8 cellular contexts compared by ENCODE assay signal in the genomic region with DNA sequence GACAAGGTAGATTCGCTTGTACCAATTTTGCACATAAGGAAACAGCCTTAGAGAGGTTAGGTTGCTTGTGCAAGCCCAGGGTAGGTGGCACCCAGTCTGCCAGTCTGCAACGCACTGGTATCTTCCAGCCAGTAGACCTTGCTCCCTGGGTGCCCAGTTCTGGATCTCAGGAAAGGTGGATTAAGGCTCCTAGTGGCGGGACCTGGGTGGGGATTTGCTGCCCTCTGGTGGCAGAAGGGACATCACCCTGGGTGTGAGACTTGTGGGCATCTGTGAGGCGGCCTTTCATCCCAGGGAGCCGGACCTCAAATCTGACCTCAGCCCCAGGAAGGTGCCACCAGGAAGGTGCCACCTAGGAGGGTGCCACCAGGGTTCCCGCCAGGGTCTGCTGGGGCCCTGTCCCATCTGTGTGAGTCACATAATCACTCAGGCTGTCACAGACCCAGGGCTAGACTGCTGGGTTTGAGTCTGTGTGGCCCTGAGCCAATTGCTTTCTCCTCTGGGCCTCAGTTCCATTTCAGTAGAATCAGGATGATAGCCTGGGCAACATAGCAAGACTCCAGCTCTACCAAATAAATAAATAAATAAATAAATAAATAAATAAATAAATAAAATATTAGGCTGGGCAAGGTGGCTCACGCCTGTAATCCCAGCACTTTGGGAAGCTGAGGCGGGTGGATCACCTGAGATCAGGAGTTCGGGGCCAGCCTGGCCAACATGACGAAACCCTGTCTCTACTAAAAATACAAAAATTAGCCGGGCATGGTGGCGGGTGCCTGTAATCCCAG. TPM values are rescaled to one million over a fixed set of nuclear protein-coding genes. Genes with fewer than 3 reads are reported as not detected.
A peak's percentile ranks its signal among the peaks of the same experiment; 100 is the strongest.
DNase-seq lines count a peak whose midpoint lies in the region; ATAC-seq, FAIRE-seq and TF ChIP-seq lines count a peak whose summit lies in the region.

No MANE protein-coding gene starts in this region.

- TF ChIP-seq POLR2A in tibial nerve (IDR thresholded peaks at IDR 0.05): no peak

- TF ChIP-seq CTCF in LNCaP clone FGC (IDR thresholded peaks at IDR 0.05; ENCODE audit: control insufficient read depth, extremely low read depth, insufficient read depth) (peak; percentile 84), pancreas (IDR thresholded peaks at IDR 0.05) (peak; percentile 83 to 93 (median 87)), tibial nerve (IDR thresholded peaks at IDR 0.05) (peak; percentile 86 to 93 (median 91))

- H3K4me1 ChIP-seq in pancreas (no peaks in the 10 kb centered on the region), tibial nerve (peaks cover 0 to 8% (median 0%) of the 10 kb centered on the region in 4 donors)

- ATAC-seq in pancreas: peak; percentile 85 to 94 (median 94)
- no peak for ATAC-seq in GM18870 (IDR thresholded peaks at IDR 0.05; ENCODE audit: unreplicated experiment)

- in situ Hi-C loops in G401 (cut with HindIII; ENCODE audit: low sequenced_read_pairs): no loop called here

- TF ChIP-seq EP300 in tibial nerve (IDR thresholded peaks at IDR 0.05): no peak

- H3K4me3 ChIP-seq in LNCaP clone FGC (ENCODE audit: low read depth, low read length) (no peak overlapping the region), pancreas (no peak overlapping the region), tibial nerve (no peak overlapping the region)

- H3K36me3 ChIP-seq in pancreas (no peaks in the 10 kb centered on the region), tibial nerve (peaks cover 0 to 43% (median 0%) of the 10 kb centered on the region in 3 donors)

- H3K27me3 ChIP-seq in pancreas: no peaks in the 10 kb centered on the region
- H3K27me3 ChIP-seq in tibial nerve: no peaks in the 10 kb centered on the region

- FAIRE-seq in pancreas (lab: Jason Lieb, UNC): no peak

- H3K9me3 ChIP-seq in pancreas (no peaks in the 10 kb centered on the region), tibial nerve (no peaks in the 10 kb centered on the region)

- WGBS in pancreas, 2 donors: 52 to 59% methylated on average over 8 to 12 of the region's 12 CpGs
- 87 to 88% methylated on average over 8 of the region's 12 CpGs for WGBS in tibial nerve, 2 donors

- DNase-seq in G401 (ENCODE audit: low spot score) (peak; percentile 80), LNCaP clone FGC (ENCODE audit: low read depth) (peak; percentile 30), SHP77 treated with DMSO at 0.1 percent for 48 hours (lab: John Stamatoyannopoulos, UW) (peak; percentile 46), germinal center (ENCODE audit: low spot score) (peak; percentile 68), pancreas (peak; percentile 75 to 92 (median 88)), tibial nerve (ENCODE audit: low spot score in 2 of 2) (peak; percentile 64 to 83)
- peak; percentile 21 to 59 (median 40) for DNase-seq in activated naive CD4-positive, alpha-beta T cell (lab: John Stamatoyannopoulos, UW)

- intact Hi-C loops in pancreas (cut with DNase I): loop anchor here in 1 of 3 donors (5.0 kb wide), 1 partner anchor 109 kb away; no protein-coding TSS in a partner anchor

- no peak overlapping the region for H3K27ac ChIP-seq in pancreas
- no peak overlapping the region for H3K27ac ChIP-seq in tibial nerve

RNA-seq across cellular contexts. Expression of a gene that starts 5.3 kb away (rescaled TPM):
- total RNA-seq in G401 (2014; rRNA removed; shearing (Covaris generic)): 25.2 and 25.9 TPM in 2 replicates
- total RNA-seq in pancreas: 10 to 100 TPM in 4 of 6 donors, 1 to 10 TPM in 2; 9.1 to 13.8 (median 10.8) TPM
- polyA plus RNA-seq in pancreas: 10 to 100 TPM; 34.3 to 40.1 TPM
- total RNA-seq in tibial nerve: 10 to 100 TPM; 34.7 to 62.1 (median 48.5) TPM

RNA-seq across cellular contexts. Expression of a gene that starts 34.6 kb away (rescaled TPM):
- not detected in 2 replicates for total RNA-seq in G401 (2014; rRNA removed; shearing (Covaris generic))
- not detected for total RNA-seq in pancreas
- polyA plus RNA-seq in pancreas: not detected
- not detected for total RNA-seq in tibial nerve

RNA-seq across cellular contexts. Expression of a gene that starts 42.5 kb away (rescaled TPM):
- 106 and 147 TPM in 2 replicates for total RNA-seq in G401 (2014; rRNA removed; shearing (Covaris generic))
- total RNA-seq in pancreas: 10 to 100 TPM in 2 of 6 donors, 1 to 10 TPM in 4; 4.8 to 13.5 (median 7.1) TPM
- 1 to 10 TPM; 4.1 to 8.6 TPM for polyA plus RNA-seq in pancreas
- total RNA-seq in tibial nerve: 10 to 100 TPM in 1 of 4 donors, 1 to 10 TPM in 3; 4.4 to 18.6 (median 7.7) TPM

Comparison
In these comparisons a context has a peak if more than half of its experiments do, and no peak if none do; other contexts are left out.
1. DNase-seq: peak in every context shown above with its lines; median percentile 88 in pancreas; 80 in G401; 74 in tibial nerve; 68 in germinal center; 46 in SHP77 treated with DMSO at 0.1 percent for 48 hours; 40 in activated naive CD4-positive, alpha-beta T cell; 30 in LNCaP clone FGC.